11 cellular contexts compared by ENCODE assay signal in the genomic region with DNA sequence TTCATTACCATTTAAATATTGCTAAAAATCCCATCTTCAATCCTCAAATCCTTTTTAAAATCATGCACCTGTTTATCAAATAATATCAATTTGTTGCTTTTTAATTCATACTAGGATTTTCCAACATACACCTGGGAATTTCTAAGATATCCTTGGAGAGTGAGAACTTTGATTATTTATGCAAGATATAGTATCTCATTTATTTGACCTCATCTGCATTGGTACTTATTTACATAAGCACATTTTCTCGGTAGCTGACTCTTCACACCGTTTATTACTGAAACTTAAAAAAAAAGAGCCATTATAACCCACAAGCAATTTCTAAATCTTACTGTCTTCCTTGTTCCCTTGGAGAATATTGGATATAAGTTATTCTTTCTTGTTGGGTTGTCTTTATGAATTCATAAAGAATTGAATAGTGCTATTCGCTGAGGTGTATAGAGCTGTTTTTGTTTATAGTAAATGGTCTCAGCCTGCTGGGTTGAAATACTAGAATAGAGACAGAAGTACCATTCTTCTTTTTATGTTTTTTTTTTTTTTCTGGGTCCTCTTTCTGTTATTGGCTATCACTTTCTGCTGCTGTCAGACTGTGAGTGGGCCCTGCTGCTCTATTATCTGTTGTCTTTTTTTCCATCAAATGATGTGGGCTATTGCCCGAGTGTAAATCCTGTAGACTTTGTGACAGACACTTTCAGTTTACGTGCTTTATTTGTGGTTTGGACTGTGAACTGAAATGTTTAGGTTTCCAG.
DNase-seq lines count a peak whose midpoint lies in the region; ATAC-seq and TF ChIP-seq lines count a peak whose summit lies in the region.
"Had no signal": no experiment of that assay in that cellular context is flagged by ENCODE, and none has a peak within 500 bp of the region (broad histone marks: within the 10 kb centered on the region; RNA-seq: fewer than 3 reads in every experiment).

No MANE protein-coding gene starts in this region.

- no peak overlapping the region for H3K27ac ChIP-seq in RWPE1

- ATAC-seq in GM21423 (IDR thresholded peaks at IDR 0.05; ENCODE audit: unreplicated experiment), result peak; percentile 35
- peak; percentile 36 for ATAC-seq in HG03175 (IDR thresholded peaks at IDR 0.05; ENCODE audit: unreplicated experiment)
- ATAC-seq: activated T-cell treated with anti-CD3 and anti-CD28 coated beads, Interleukin-2, amount 50 U/mL, for 4 hours had no signal

- CTCF ChIA-PET in RWPE1 (lab: Yijun Ruan, JAX), result no interaction called here

- POLR2A ChIA-PET in RWPE1 (lab: Yijun Ruan, JAX; ENCODE audit: low non-redundant PET), result no interaction called here

- H3K9ac ChIP-seq in endocrine pancreas (ENCODE audit: control insufficient read depth, insufficient read depth, low read length), result no peak overlapping the region

- H3K4me1 ChIP-seq in endocrine pancreas (ENCODE audit: control insufficient read depth, insufficient read depth, low read length), result peaks cover 19% of the 10 kb centered on the region
- H3K4me1 ChIP-seq: BE2C had no signal

- TF ChIP-seq CTCF in GM12865 (IDR thresholded peaks at IDR 0.05; ENCODE audit: insufficient read depth, low read depth, low read length, missing control alignments), result no peak
- no peak for TF ChIP-seq CTCF in RWPE1 (conservative IDR thresholded peaks at IDR 0.05; ENCODE audit: low read depth)

- peak; percentile 75 for DNase-seq in GM12865 (ENCODE audit: low read depth)
- no peak for DNase-seq in RWPE1 (ENCODE audit: low spot score)
- DNase-seq in NCI-H1436 (lab: John Stamatoyannopoulos, UW), result no peak
- DNase-seq in NCI-H2227 (lab: John Stamatoyannopoulos, UW; ENCODE audit: unreplicated experiment), result no peak
- DNase-seq in AG08395 (ENCODE audit: low spot score), result no peak
- DNase-seq: activated T-cell treated with anti-CD3 and anti-CD28 coated beads, Interleukin-2, amount 50 U/mL, for 4 hours; BE2C; NCI-H2029 treated with DMSO at 0.1 percent for 48 hours had no signal

- no peaks in the 10 kb centered on the region for H3K9me3 ChIP-seq in endocrine pancreas (ENCODE audit: control insufficient read depth, low read length)
- H3K9me3 ChIP-seq: BE2C had no signal

- no peaks in the 10 kb centered on the region for H3K27me3 ChIP-seq in endocrine pancreas (ENCODE audit: control insufficient read depth, insufficient read depth, low read length)

- H3K36me3 ChIP-seq in endocrine pancreas (ENCODE audit: control insufficient read depth, insufficient read depth, low read length), result no peaks in the 10 kb centered on the region
- H3K36me3 ChIP-seq: BE2C had no signal

- no peak overlapping the region; the same call in 1 of the 2 replicates for H3K4me3 ChIP-seq in GM12865 (ENCODE audit: low read depth, low read length)
- H3K4me3 ChIP-seq in endocrine pancreas (ENCODE audit: control insufficient read depth, insufficient read depth, low read length), result peak overlapping the region; percentile 52
